Comparison of ENCODE assay signal across 9 cellular contexts in genomic region chr11:102313225-102313940, GRCh38. TPM values are rescaled to one million over a fixed set of nuclear protein-coding genes. Genes with fewer than 3 reads are reported as not detected.
DNase-seq lines count a peak whose midpoint lies in the region; ATAC-seq, FAIRE-seq and TF ChIP-seq lines count a peak whose summit lies in the region.
"Had no signal": no experiment of that assay in that cellular context is flagged by ENCODE, and none has a peak within 500 bp of the region (broad histone marks: within the 10 kb centered on the region; RNA-seq: fewer than 3 reads in every experiment).

No MANE protein-coding gene starts in this region.

- intact Hi-C loops in psoas muscle (cut with DNase I) = no loop called here

- H3K4me1 ChIP-seq in DND-41 (ENCODE audit: insufficient read depth, low read length) = peaks cover 42% of the 10 kb centered on the region
- peaks cover 29 to 35% of the 10 kb centered on the region in 2 donors for H3K4me1 ChIP-seq in duodenal mucosa (ENCODE audit: control insufficient read depth in 1 of 2, insufficient read depth in 2 of 2, low read length in 2 of 2)
- H3K4me1 ChIP-seq in psoas muscle = no peaks in the 10 kb centered on the region

- no peaks in the 10 kb centered on the region for H3K27me3 ChIP-seq in DND-41 (ENCODE audit: insufficient read depth, low read length, poor library complexity)
- H3K27me3 ChIP-seq in duodenal mucosa (ENCODE audit: control insufficient read depth in 1 of 2, insufficient read depth in 2 of 2, low read length in 2 of 2) = no peaks in the 10 kb centered on the region
- no peaks in the 10 kb centered on the region for H3K27me3 ChIP-seq in psoas muscle (ENCODE audit: insufficient read depth in 3 of 3, low read length in 2 of 3)

- H3K9ac ChIP-seq in DND-41 (ENCODE audit: low read depth, low read length) (peak overlapping the region; percentile 41), duodenal mucosa (ENCODE audit: low read depth in 1 of 2, low read length in 2 of 2) (peak overlapping the region in 1 of 2 donors; percentile 16)

- TF ChIP-seq CTCF in DND-41 (IDR thresholded peaks at IDR 0.05; ENCODE audit: borderline replicate concordance, extremely low read depth, low read length, poor library complexity, severe bottlenecking) (no peak), psoas muscle (IDR thresholded peaks at IDR 0.05) (no peak)

- H3K9me3 ChIP-seq in DND-41 (ENCODE audit: insufficient read depth, low read length, severe bottlenecking) (no peaks in the 10 kb centered on the region), duodenal mucosa (ENCODE audit: control insufficient read depth in 1 of 2, low read length in 2 of 2) (no peaks in the 10 kb centered on the region), psoas muscle (no peaks in the 10 kb centered on the region)

- peak overlapping the region; percentile 66 for H2AFZ ChIP-seq in DND-41 (ENCODE audit: low read depth, low read length)

- peak; percentile 66 for FAIRE-seq in RCC 7860 (lab: Jason Lieb, UNC)

- ATAC-seq in DND-41 (ENCODE audit: insufficient read depth, low read depth) (no peak), psoas muscle (no peak), HG02763 (IDR thresholded peaks at IDR 0.05; ENCODE audit: unreplicated experiment) (no peak)

- no peaks in the 10 kb centered on the region for H4K20me1 ChIP-seq in DND-41 (ENCODE audit: insufficient read depth, low read length)

- no peaks in the 10 kb centered on the region for H3K79me2 ChIP-seq in DND-41 (ENCODE audit: insufficient read depth, low read length)

- H3K36me3 ChIP-seq in DND-41 (ENCODE audit: insufficient read depth, low read length) = no peaks in the 10 kb centered on the region
- H3K36me3 ChIP-seq in duodenal mucosa (ENCODE audit: control insufficient read depth in 1 of 2, insufficient read depth in 2 of 2, low read length in 2 of 2) = no peaks in the 10 kb centered on the region
- H3K36me3 ChIP-seq in psoas muscle (ENCODE audit: insufficient read depth in 1 of 2, low read depth in 1 of 2) = no peaks in the 10 kb centered on the region
- H3K36me3 ChIP-seq: cardiac muscle cell had no signal

- DNase-seq in DND-41 = no peak
- DNase-seq in RCC 7860 (ENCODE audit: low spot score) = peak; percentile 36
- DNase-seq in psoas muscle = no peak
- no peak for DNase-seq in NCI-H748 (lab: John Stamatoyannopoulos, UW; ENCODE audit: unreplicated experiment)
- DNase-seq in NCI-H446 (lab: John Stamatoyannopoulos, UW) = no peak
- no peak for DNase-seq in NCI-H2196 treated with DMSO at 0.1 percent for 48 hours (lab: John Stamatoyannopoulos, UW; ENCODE audit: unreplicated experiment)

- H3K27ac ChIP-seq in DND-41 (ENCODE audit: low read length) (peak overlapping the region; percentile 72), duodenal mucosa (ENCODE audit: low read depth, low read length) (peak overlapping the region; percentile 80), psoas muscle (peak overlapping the region; percentile 53)
- H3K27ac ChIP-seq: cardiac muscle cell had no signal

- WGBS in psoas muscle, 3 donors = 26 to 45% (median 33%) methylated on average over 4 of the region's 4 CpGs

- peak overlapping the region; percentile 58 for H3K4me2 ChIP-seq in DND-41 (ENCODE audit: insufficient read depth, low read length)

- H3K4me3 ChIP-seq in DND-41 (ENCODE audit: low read depth in 1 of 2, low read length in 2 of 2) = peak overlapping the region in 1 of 2 experiments; percentile 24; a peak in 3 of 4 replicates
- peak overlapping the region; percentile 42 for H3K4me3 ChIP-seq in duodenal mucosa (ENCODE audit: low read depth in 1 of 2, low read length in 2 of 2)
- H3K4me3 ChIP-seq in psoas muscle = peak overlapping the region; percentile 58
- H3K4me3 ChIP-seq: cardiac muscle cell had no signal

RNA-seq across cellular contexts. Expression of gene BIRC3, which starts 3.9 kb away (rescaled TPM):
- 1 to 10 TPM; 1.2 to 3.8 (median 2.5) TPM for total RNA-seq in psoas muscle
- 1 to 10 TPM in 2 of 3 donors, under 1 TPM in 1; 0.97 to 3.3 (median 1.7) TPM for polyA plus RNA-seq in psoas muscle
- polyA plus RNA-seq: cardiac muscle cell had no signal

RNA-seq across cellular contexts. Expression of gene BIRC2, which starts 33.6 kb away (rescaled TPM):
- 10 to 100 TPM; 26.6 to 30.3 (median 29.6) TPM for total RNA-seq in psoas muscle
- 10 to 100 TPM; 22.5 to 55.1 (median 35.1) TPM for polyA plus RNA-seq in psoas muscle
